Comparison of ENCODE assay signal across 22 cellular contexts in the genomic region with DNA sequence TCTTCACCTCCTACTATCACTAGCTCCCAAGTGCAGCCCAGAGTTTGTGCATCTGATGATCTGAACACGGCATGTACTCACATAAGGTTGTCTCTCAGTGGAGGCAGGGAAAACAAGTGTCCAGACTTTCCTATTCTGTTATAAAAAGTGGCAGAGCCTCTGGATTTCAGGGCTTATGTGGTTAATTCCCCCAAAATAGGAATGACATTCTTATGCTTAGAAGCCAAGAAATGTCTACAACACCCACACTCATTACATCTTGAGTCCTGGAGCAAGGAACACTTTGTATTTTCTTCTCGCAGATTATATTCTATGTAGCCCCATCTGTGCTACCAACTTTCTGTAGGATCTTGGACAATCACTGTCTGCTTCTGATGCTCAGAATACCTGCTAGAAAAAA. TPM values are rescaled to one million over a fixed set of nuclear protein-coding genes. Genes with fewer than 3 reads are reported as not detected.
"Had no signal": no experiment of that assay in that cellular context is flagged by ENCODE, and none has a peak within 500 bp of the region (broad histone marks: within the 10 kb centered on the region; RNA-seq: fewer than 3 reads in every experiment).

No MANE protein-coding gene starts in this region.

- H3K36me3 ChIP-seq: colonic mucosa, esophagus muscularis mucosa, gastroesophageal sphincter, heart left ventricle, left lung, lower lobe of right lung had no signal

- H3K4me1 ChIP-seq: colonic mucosa, esophagus muscularis mucosa, foreskin keratinocyte, gastroesophageal sphincter, heart left ventricle, left lung, lower lobe of right lung had no signal

- H3K4me3 ChIP-seq: colonic mucosa, esophagus muscularis mucosa, gastroesophageal sphincter, heart left ventricle, hepatocyte, left lung, lower lobe of right lung had no signal

- H3K9me3 ChIP-seq: colonic mucosa, esophagus muscularis mucosa, gastroesophageal sphincter, left lung, lower lobe of right lung had no signal

- H3K27ac ChIP-seq: colonic mucosa, esophagus muscularis mucosa, foreskin keratinocyte, gastroesophageal sphincter, heart left ventricle, hepatocyte, left lung, lower lobe of right lung had no signal

- H3K27me3 ChIP-seq: colonic mucosa, esophagus muscularis mucosa, hepatocyte, left lung had no signal

- FAIRE-seq: endothelial cell of umbilical vein, frontal cortex, islet of Langerhans, keratinocyte had no signal

- ATAC-seq: foreskin keratinocyte, gastroesophageal sphincter, heart left ventricle, left cardiac atrium, left lung, left ventricle myocardium superior, lower lobe of right lung had no signal

- DNase-seq: colonic mucosa; cortex of kidney; effector CD4-positive, alpha-beta T cell; effector memory CD4-positive, alpha-beta T cell; foreskin keratinocyte; heart left ventricle; hypothalamus; immature natural killer cell; left cardiac atrium; left lung; left ventricle myocardium superior; lower lobe of right lung; mesenchymal stem cell had no signal

RNA-seq across cellular contexts. Expression of a gene that starts 13.5 kb away (rescaled TPM):
- polyA plus RNA-seq: endothelial cell of umbilical vein, esophagus, fibroblast of lung, foreskin keratinocyte, heart left ventricle, hepatocyte, immature natural killer cell, keratinocyte had no signal

RNA-seq across cellular contexts. Expression of a gene that starts 18.6 kb away (rescaled TPM):
- polyA plus RNA-seq: endothelial cell of umbilical vein, fibroblast of lung, immature natural killer cell had no signal

RNA-seq across cellular contexts. Expression of a gene that starts 27.8 kb away (rescaled TPM):
- polyA plus RNA-seq: endothelial cell of umbilical vein, esophagus, fibroblast of lung, foreskin keratinocyte, heart left ventricle, hepatocyte, immature natural killer cell, keratinocyte had no signal
